18 cellular contexts compared by ENCODE assay signal in the genomic region with DNA sequence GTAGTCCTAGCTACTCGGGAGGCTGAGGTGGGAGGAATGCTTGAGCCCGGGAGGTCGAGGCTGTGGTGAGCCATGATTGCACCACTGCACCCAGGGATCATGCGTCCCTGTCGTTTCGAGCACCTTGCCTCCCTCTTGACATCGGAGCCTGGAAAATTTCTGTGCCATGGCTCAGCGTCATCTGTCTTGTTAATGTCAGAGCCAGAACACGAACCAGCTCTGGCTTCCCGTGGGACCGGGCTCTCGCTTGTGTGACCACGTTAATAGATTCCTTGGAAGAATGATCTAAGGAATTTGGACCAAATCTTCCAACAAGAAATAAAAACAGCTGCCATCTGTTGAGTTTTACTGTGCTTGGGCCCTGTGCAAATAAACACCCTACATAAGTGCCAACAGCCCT.
DNase-seq lines count a peak whose midpoint lies in the region; ATAC-seq and TF ChIP-seq lines count a peak whose summit lies in the region.
"Had no signal": no experiment of that assay in that cellular context is flagged by ENCODE, and none has a peak within 500 bp of the region (broad histone marks: within the 10 kb centered on the region; RNA-seq: fewer than 3 reads in every experiment).

No MANE protein-coding gene starts in this region.

- no peaks in the 10 kb centered on the region for H3K9me3 Mint-ChIP-seq in CD8-positive, alpha-beta memory T cell
- no peaks in the 10 kb centered on the region for H3K9me3 Mint-ChIP-seq in activated T-cell treated with anti-CD3 and anti-CD28 coated beads, Interleukin-2, amount 50 U/mL, for 72 hours
- H3K9me3 Mint-ChIP-seq: dendritic cell treated with granulocyte-macrophage colony-stimulating factor and Interleukin-4, amounts not matched to agents 40 ng/mL and 50 ng/mL, for 4 days had no signal

- H3K27me3 ChIP-seq in BLaER1 (no peaks in the 10 kb centered on the region), gastroesophageal sphincter (no peaks in the 10 kb centered on the region), skeletal muscle tissue (ENCODE audit: control insufficient read depth in 3 of 3, insufficient read depth in 3 of 3, low read length in 3 of 3) (no peaks in the 10 kb centered on the region)
- no peaks in the 10 kb centered on the region for H3K27me3 ChIP-seq in CD8-positive, alpha-beta memory T cell (ENCODE audit: insufficient read depth, low read length, poor library complexity, severe bottlenecking)

- DNase-seq in NCI-H510A treated with DMSO at 0.1 percent for 48 hours (lab: John Stamatoyannopoulos, UW) = peak; percentile 40
- DNase-seq in CD8-positive, alpha-beta memory T cell = no peak
- DNase-seq in activated T-cell treated with anti-CD3 and anti-CD28 coated beads, Interleukin-2, amount 50 U/mL, for 72 hours = no peak
- DNase-seq: activated effector memory CD4-positive, alpha-beta T cell treated with anti-CD3 and anti-CD28 coated beads, Interleukin-2, amount 50 U/mL, for 16 hours; anterior cingulate cortex; GF-D8; stimulated activated CD4-positive, alpha-beta T cell treated with anti-CD3 and anti-CD28 coated beads, Interleukin-12 subunit alpha, Interleukin-12 subunit beta, amount 100 ng/mL, for 4 hours; stimulated activated naive CD8-positive, alpha-beta T cell treated with anti-CD3 and anti-CD28 coated beads, Interleukin-15, Interleukin-2, amounts not matched to agents 100 U/mL and 50 U/mL, for 24 hours; T-helper 17 cell had no signal

- TF ChIP-seq CTCF in gastroesophageal sphincter (IDR thresholded peaks at IDR 0.05) = no peak

- H3K27ac ChIP-seq in BLaER1 = 0 out of 2 replicates have a peak overlapping the region, but pooled peaks have one; percentile 1
- H3K27ac ChIP-seq in gastroesophageal sphincter = peak overlapping the region; percentile 86 to 93 (median 91)
- H3K27ac ChIP-seq in skeletal muscle tissue (ENCODE audit: low read depth, low read length) = peak overlapping the region; percentile 68
- H3K27ac ChIP-seq in CD8-positive, alpha-beta memory T cell (ENCODE audit: low read depth, low read length) = no peak overlapping the region
- H3K27ac ChIP-seq: epithelial cell of prostate, parathyroid adenoma had no signal

- peaks cover 5 to 80% (median 20%) of the 10 kb centered on the region in 3 donors for H3K36me3 Mint-ChIP-seq in CD8-positive, alpha-beta memory T cell
- H3K36me3 Mint-ChIP-seq in activated T-cell treated with anti-CD3 and anti-CD28 coated beads, Interleukin-2, amount 50 U/mL, for 72 hours (ENCODE audit: insufficient read depth in 2 of 2) = peaks cover 4 to 23% of the 10 kb centered on the region in 2 donors

- CTCF ChIA-PET in CD8-positive, alpha-beta memory T cell (lab: Charles Lee) = no interaction called here

- H3K27ac Mint-ChIP-seq in CD8-positive, alpha-beta memory T cell = peak overlapping the region in 1 of 8 donors; percentile 61
- no peak overlapping the region for H3K27ac Mint-ChIP-seq in activated T-cell treated with anti-CD3 and anti-CD28 coated beads, Interleukin-2, amount 50 U/mL, for 72 hours
- H3K27ac Mint-ChIP-seq: dendritic cell treated with granulocyte-macrophage colony-stimulating factor and Interleukin-4, amounts not matched to agents 40 ng/mL and 50 ng/mL, for 4 days; T-helper 17 cell had no signal

- H3K9ac ChIP-seq in BLaER1 (no peak overlapping the region), skeletal muscle tissue (ENCODE audit: low read depth in 1 of 3, low read length in 3 of 3) (peak overlapping the region in 1 of 3 donors; percentile 19)
- H3K9ac ChIP-seq: parathyroid adenoma had no signal

- H3K9me3 ChIP-seq in BLaER1 = no peaks in the 10 kb centered on the region; the same call in 1 of the 2 replicates
- no peaks in the 10 kb centered on the region for H3K9me3 ChIP-seq in gastroesophageal sphincter
- H3K9me3 ChIP-seq in skeletal muscle tissue (ENCODE audit: control insufficient read depth in 3 of 3, low read length in 3 of 3) = no peaks in the 10 kb centered on the region
- H3K9me3 ChIP-seq in CD8-positive, alpha-beta memory T cell (ENCODE audit: low read length) = no peaks in the 10 kb centered on the region

- H3K4me1 ChIP-seq in BLaER1 (peaks cover 62% of the 10 kb centered on the region), gastroesophageal sphincter (peaks cover 3 to 88% (median 8%) of the 10 kb centered on the region in 3 donors), skeletal muscle tissue (ENCODE audit: control insufficient read depth in 3 of 3, insufficient read depth in 3 of 3, low read length in 3 of 3) (peaks cover 34 to 47% (median 41%) of the 10 kb centered on the region in 3 donors)
- peaks cover 5% of the 10 kb centered on the region for H3K4me1 ChIP-seq in CD8-positive, alpha-beta memory T cell (ENCODE audit: insufficient read depth, low read length)

- H4K20me1 ChIP-seq in BLaER1 = peaks cover 18% of the 10 kb centered on the region; the same call in 1 of the 2 replicates

- WGBS in gastroesophageal sphincter (ENCODE audit: low coverage in 1 of 2), 2 donors = 50 to 64% methylated on average over 3 to 12 of the region's 13 CpGs

- peaks cover 5 to 14% (median 8%) of the 10 kb centered on the region in 3 donors for H3K4me1 Mint-ChIP-seq in CD8-positive, alpha-beta memory T cell
- H3K4me1 Mint-ChIP-seq in activated T-cell treated with anti-CD3 and anti-CD28 coated beads, Interleukin-2, amount 50 U/mL, for 72 hours (ENCODE audit: low read depth) = no peaks in the 10 kb centered on the region

- H3K4me3 Mint-ChIP-seq in CD8-positive, alpha-beta memory T cell = no peak overlapping the region
- no peak overlapping the region for H3K4me3 Mint-ChIP-seq in activated T-cell treated with anti-CD3 and anti-CD28 coated beads, Interleukin-2, amount 50 U/mL, for 72 hours
- H3K4me3 Mint-ChIP-seq: dendritic cell treated with granulocyte-macrophage colony-stimulating factor and Interleukin-4, amounts not matched to agents 40 ng/mL and 50 ng/mL, for 4 days; T-helper 17 cell had no signal

- no peak for TF ChIP-seq POLR2A in gastroesophageal sphincter (IDR thresholded peaks at IDR 0.05)

- ATAC-seq in gastroesophageal sphincter (peak; percentile 37), HG03159 (IDR thresholded peaks at IDR 0.05; ENCODE audit: unreplicated experiment) (no peak), HG02678 (IDR thresholded peaks at IDR 0.05; ENCODE audit: unreplicated experiment) (no peak)
- ATAC-seq in activated T-cell treated with anti-CD3 and anti-CD28 coated beads, Interleukin-2, amount 50 U/mL, for 72 hours (replicated peaks in 1 of 2) = no peak
- ATAC-seq: left lobe of liver; stimulated activated naive CD8-positive, alpha-beta T cell treated with anti-CD3 and anti-CD28 coated beads, Interleukin-15, Interleukin-2, amounts not matched to agents 100 U/mL and 50 U/mL, for 24 hours; T-helper 17 cell had no signal

- H3K4me3 ChIP-seq in BLaER1 (no peak overlapping the region), gastroesophageal sphincter (no peak overlapping the region), skeletal muscle tissue (ENCODE audit: low read length in 3 of 3) (no peak overlapping the region)
- H3K4me3 ChIP-seq in CD8-positive, alpha-beta memory T cell (ENCODE audit: low read length) = no peak overlapping the region

- H3K36me3 ChIP-seq in BLaER1 = peaks cover 79% of the 10 kb centered on the region
- H3K36me3 ChIP-seq in gastroesophageal sphincter = peaks cover 0 to 37% of the 10 kb centered on the region in 2 donors
- H3K36me3 ChIP-seq in skeletal muscle tissue (ENCODE audit: control insufficient read depth in 3 of 3, insufficient read depth in 3 of 3, low read length in 3 of 3) = peaks cover 0 to 10% (median 7%) of the 10 kb centered on the region in 3 donors
- peaks cover 14% of the 10 kb centered on the region for H3K36me3 ChIP-seq in CD8-positive, alpha-beta memory T cell (ENCODE audit: insufficient read depth, low read length)

- H3K27me3 Mint-ChIP-seq in CD8-positive, alpha-beta memory T cell = no peaks in the 10 kb centered on the region
- no peaks in the 10 kb centered on the region for H3K27me3 Mint-ChIP-seq in activated T-cell treated with anti-CD3 and anti-CD28 coated beads, Interleukin-2, amount 50 U/mL, for 72 hours (ENCODE audit: low read depth)
- H3K27me3 Mint-ChIP-seq: dendritic cell treated with granulocyte-macrophage colony-stimulating factor and Interleukin-4, amounts not matched to agents 40 ng/mL and 50 ng/mL, for 4 days; T-helper 17 cell had no signal

- no peak overlapping the region for H3K4me2 ChIP-seq in BLaER1

- TF ChIP-seq EP300 in gastroesophageal sphincter (IDR thresholded peaks at IDR 0.05) = no peak

- POLR2A ChIA-PET in CD8-positive, alpha-beta memory T cell (lab: Charles Lee) = interaction anchor here (0.6 kb wide), 1 partner anchor 27 kb away, joined by 6 read pairs; no protein-coding TSS in a partner anchor
